ENCODE assay signal across 4 cellular contexts in the genomic region with DNA sequence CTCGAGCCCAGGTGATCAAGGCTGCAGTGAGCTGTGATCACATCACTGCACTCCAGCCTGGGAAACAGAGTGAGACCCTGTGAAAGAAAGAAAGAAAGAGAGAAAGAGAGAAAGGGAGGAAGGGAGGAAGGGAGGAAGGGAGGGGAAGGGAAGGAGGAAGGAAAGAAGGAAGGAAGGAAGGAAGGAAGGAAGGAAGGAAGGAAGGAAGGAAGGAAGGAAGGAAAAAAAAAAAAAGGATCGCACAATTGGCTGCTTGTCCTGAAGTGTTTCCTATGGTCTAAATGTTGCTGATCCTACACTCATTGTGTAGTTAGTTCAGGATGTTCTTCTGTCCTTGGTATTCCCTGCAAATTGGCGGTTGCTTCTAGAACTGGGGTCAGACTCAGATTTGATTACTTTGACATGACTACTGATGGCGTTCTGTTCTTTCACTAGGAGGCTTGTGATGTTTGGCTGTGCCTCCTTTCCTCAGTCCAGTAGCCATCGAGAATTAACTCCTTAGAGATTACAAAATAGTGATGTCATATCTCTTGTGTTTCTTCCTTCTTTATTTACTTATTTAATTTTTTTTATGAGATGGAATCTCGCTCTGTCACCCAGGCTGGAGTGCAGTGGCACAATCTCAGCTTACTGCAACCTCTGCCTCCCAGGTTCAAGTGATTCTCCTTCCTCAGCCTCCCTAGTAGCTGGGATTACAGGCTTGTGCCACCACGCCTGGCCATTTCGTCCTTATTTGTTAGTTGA. TPM values are rescaled to one million over a fixed set of nuclear protein-coding genes. Genes with fewer than 3 reads are reported as not detected.
"Had no signal": no experiment of that assay in that cellular context is flagged by ENCODE, and none has a peak within 500 bp of the region (broad histone marks: within the 10 kb centered on the region; RNA-seq: fewer than 3 reads in every experiment).

No MANE protein-coding gene starts in this region.

RNA-seq across cellular contexts. Expression of gene KANK3, which starts 6.7 kb away (rescaled TPM):
- total RNA-seq: HT1080 had no signal
- polyA plus RNA-seq: IgD-negative memory B cell had no signal

RNA-seq across cellular contexts. Expression of gene ANGPTL4, which starts 14.2 kb away (rescaled TPM):
- total RNA-seq: HT1080, OCI-LY7, SK-MEL-5 had no signal
- polyA plus RNA-seq: IgD-negative memory B cell had no signal
